ENCODE assay signal across 28 cellular contexts in the genomic region with DNA sequence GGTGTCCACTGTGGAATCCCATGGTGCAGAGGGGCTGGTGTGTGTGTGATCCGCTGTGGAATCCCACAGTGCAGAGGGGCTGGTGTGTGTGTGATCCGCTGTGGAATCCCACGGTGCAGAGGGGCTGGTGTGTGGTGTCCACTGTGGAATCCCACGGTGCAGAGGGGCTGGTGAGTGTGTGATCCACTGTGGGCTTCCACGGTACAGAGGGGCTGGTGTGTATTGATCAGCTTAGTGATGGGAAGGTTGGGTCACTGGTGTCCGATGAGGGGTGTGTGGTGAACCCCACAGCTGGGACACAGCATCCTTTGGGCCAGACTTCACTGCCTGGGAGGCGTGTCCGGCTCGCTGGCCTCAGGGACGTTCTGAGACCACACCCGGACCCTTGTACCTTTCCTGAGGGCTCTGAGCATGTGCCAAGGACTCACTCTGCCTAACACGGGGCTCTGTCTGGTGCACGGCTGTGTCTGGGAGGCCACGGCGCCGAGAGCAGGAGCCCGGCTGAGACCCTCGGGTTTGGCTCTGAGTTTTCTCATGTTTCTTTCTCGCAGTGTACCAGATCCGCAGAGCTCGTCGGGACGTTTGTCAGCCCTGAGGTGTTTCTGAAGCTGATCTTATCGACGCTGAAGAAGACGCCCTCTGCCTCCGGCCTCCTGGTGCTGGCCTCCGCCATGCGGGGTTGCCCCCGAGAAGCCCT.
"Had no signal": no experiment of that assay in that cellular context is flagged by ENCODE, and none has a peak within 500 bp of the region (broad histone marks: within the 10 kb centered on the region; RNA-seq: fewer than 3 reads in every experiment).

No MANE protein-coding gene starts in this region.

- H3K27ac Mint-ChIP-seq: dendritic cell treated with granulocyte-macrophage colony-stimulating factor and Interleukin-4, amounts not matched to agents 40 ng/mL and 50 ng/mL, for 4 days; stimulated activated effector memory CD8-positive, alpha-beta T cell treated with anti-CD3 and anti-CD28 coated beads, Interleukin-12 subunit alpha, Interleukin-12 subunit beta, amount 100 ng/mL, for 72 hours had no signal

- H3K27me3 Mint-ChIP-seq: dendritic cell treated with granulocyte-macrophage colony-stimulating factor and Interleukin-4, amounts not matched to agents 40 ng/mL and 50 ng/mL, for 4 days; naive thymus-derived CD8-positive, alpha-beta T cell had no signal

- DNase-seq: central memory CD4-positive, alpha-beta T cell; colonic mucosa; effector CD8-positive, alpha-beta T cell; endodermal cell; foreskin fibroblast; gastrocnemius medialis; head of caudate nucleus; mammary epithelial cell; mesendoderm; midbrain; nephron progenitor cell; occipital lobe; small intestine; stimulated activated CD4-positive, alpha-beta T cell treated with anti-CD3 and anti-CD28 coated beads, Interleukin-12 subunit alpha, Interleukin-12 subunit beta, amount 100 ng/mL, for 4 hours; stimulated activated CD4-positive, alpha-beta T cell treated with anti-CD3 and anti-CD28 coated beads, Interleukin-1b, Interleukin-23, amount 100 ng/mL, for 48 hours; stimulated activated CD4-positive, alpha-beta T cell treated with anti-CD3 and anti-CD28 coated beads, Interleukin-4, amount 100 ng/mL, for 24 hours; stimulated activated naive CD4-positive, alpha-beta T cell treated with Interleukin-2 at 50 U/mL for 16 hours; stomach; thyroid gland; trophoblast cell had no signal

- H3K4me3 Mint-ChIP-seq: dendritic cell treated with granulocyte-macrophage colony-stimulating factor and Interleukin-4, amounts not matched to agents 40 ng/mL and 50 ng/mL, for 4 days; endodermal cell; naive thymus-derived CD8-positive, alpha-beta T cell; nephron progenitor cell; stimulated activated effector memory CD8-positive, alpha-beta T cell treated with anti-CD3 and anti-CD28 coated beads, Interleukin-12 subunit alpha, Interleukin-12 subunit beta, amount 100 ng/mL, for 72 hours had no signal

- H3K4me1 ChIP-seq: colonic mucosa, gastrocnemius medialis, parathyroid adenoma, prostate gland, right atrium auricular region, thyroid gland had no signal

- H3K79me2 ChIP-seq: hepatocyte had no signal

- H3K27me3 ChIP-seq: colonic mucosa, gastrocnemius medialis, hepatocyte, right atrium auricular region, stomach, thyroid gland had no signal

- H3K4me1 Mint-ChIP-seq: endodermal cell; stimulated activated effector memory CD8-positive, alpha-beta T cell treated with anti-CD3 and anti-CD28 coated beads, Interleukin-12 subunit alpha, Interleukin-12 subunit beta, amount 100 ng/mL, for 72 hours had no signal

- H3K9me3 Mint-ChIP-seq: dendritic cell treated with granulocyte-macrophage colony-stimulating factor and Interleukin-4, amounts not matched to agents 40 ng/mL and 50 ng/mL, for 4 days; endodermal cell; naive thymus-derived CD8-positive, alpha-beta T cell; nephron progenitor cell; stimulated activated effector memory CD8-positive, alpha-beta T cell treated with anti-CD3 and anti-CD28 coated beads, Interleukin-12 subunit alpha, Interleukin-12 subunit beta, amount 100 ng/mL, for 72 hours had no signal

- H3K4me3 ChIP-seq: colonic mucosa, gastrocnemius medialis, hepatocyte, prostate gland, right atrium auricular region, stomach, thyroid gland had no signal

- H2AFZ ChIP-seq: hepatocyte, parathyroid adenoma had no signal

- H3K9me3 ChIP-seq: colonic mucosa, gastrocnemius medialis, prostate gland, right atrium auricular region, stomach, thyroid gland had no signal

- H3K27ac ChIP-seq: colonic mucosa, epithelial cell of prostate, gastrocnemius medialis, hepatocyte, parathyroid adenoma, prostate gland, right atrium auricular region, thyroid gland had no signal

- H3K4me2 ChIP-seq: hepatocyte had no signal
